ENCODE assay signal across 12 cellular contexts in genomic region chr9:128025756-128026155, GRCh38. TPM values are rescaled to one million over a fixed set of nuclear protein-coding genes. Genes with fewer than 3 reads are reported as not detected.
A peak's percentile ranks its signal among the peaks of the same experiment; 100 is the strongest.
DNase-seq lines count a peak whose midpoint lies in the region; ATAC-seq, FAIRE-seq and TF ChIP-seq lines count a peak whose summit lies in the region.
"Had no signal": no experiment of that assay in that cellular context is flagged by ENCODE, and none has a peak within 500 bp of the region (broad histone marks: within the 10 kb centered on the region; RNA-seq: fewer than 3 reads in every experiment).

No MANE protein-coding gene starts in this region.

- H3K4me1 ChIP-seq in DND-41 (ENCODE audit: insufficient read depth, low read length) (peaks cover 43% of the 10 kb centered on the region), OCI-LY3 (ENCODE audit: low read length) (peaks cover 35% of the 10 kb centered on the region), trophoblast cell (ENCODE audit: control insufficient read depth in 1 of 2, insufficient read depth in 2 of 2, low read length in 2 of 2) (peaks cover 4% of the 10 kb centered on the region in 2 experiments)

- no peak overlapping the region for H3K14ac ChIP-seq in trophoblast cell (ENCODE audit: low read length)

- H3K79me2 ChIP-seq in DND-41 (ENCODE audit: insufficient read depth, low read length), result no peaks in the 10 kb centered on the region
- no peaks in the 10 kb centered on the region for H3K79me2 ChIP-seq in OCI-LY3 (ENCODE audit: low read length)
- H3K79me2 ChIP-seq in trophoblast cell (ENCODE audit: control insufficient read depth, insufficient read depth, low read length, poor library complexity), result no peaks in the 10 kb centered on the region

- peaks cover 79% of the 10 kb centered on the region for H3K4me1 Mint-ChIP-seq in activated naive CD8-positive, alpha-beta T cell treated with anti-CD3 and anti-CD28 coated beads, Interleukin-2, amount 10 ng/mL, durations not matched to agents 7 days and 5 days

- H3K4me3 ChIP-seq in DND-41 (ENCODE audit: low read depth in 1 of 2, low read length in 2 of 2) (no peak overlapping the region), OCI-LY3 (ENCODE audit: low read length) (peak overlapping the region; percentile 54), trophoblast cell (ENCODE audit: low read depth, low read length) (no peak overlapping the region)
- H3K4me3 ChIP-seq: cardiac muscle cell, SK-N-MC had no signal

- H4K20me1 ChIP-seq in DND-41 (ENCODE audit: insufficient read depth, low read length) (no peaks in the 10 kb centered on the region), OCI-LY3 (ENCODE audit: insufficient read depth, low read length) (no peaks in the 10 kb centered on the region)

- H4K91ac ChIP-seq in trophoblast cell (ENCODE audit: low read depth, low read length), result no peak overlapping the region

- H3K27ac ChIP-seq in DND-41 (ENCODE audit: low read length) (peak overlapping the region; percentile 59), OCI-LY3 (ENCODE audit: low read length) (peak overlapping the region; percentile 27; the same call in 1 of the 2 replicates), trophoblast cell (ENCODE audit: low read depth, low read length) (no peak overlapping the region)
- H3K27ac ChIP-seq: cardiac muscle cell had no signal

- DNase-seq in DND-41, result no peak
- no peak for DNase-seq in activated naive CD8-positive, alpha-beta T cell treated with anti-CD3 and anti-CD28 coated beads, Interleukin-2, amount 10 ng/mL, durations not matched to agents 7 days and 5 days
- DNase-seq in trophoblast cell, result no peak
- no peak for DNase-seq in stimulated activated CD4-positive, alpha-beta T cell treated with anti-CD3 and anti-CD28 coated beads, Interleukin-4, amount 100 ng/mL, for 4 hours
- DNase-seq in H54 (ENCODE audit: insufficient read length, low spot score), result no peak
- DNase-seq: islet precursor cell, NCI-H1417, NCI-H2227 treated with DMSO at 0.1 percent for 48 hours had no signal

- H3K4me2 ChIP-seq in DND-41 (ENCODE audit: insufficient read depth, low read length) (peak overlapping the region; percentile 12; the same call in 1 of the 2 replicates), OCI-LY3 (ENCODE audit: low read length) (peak overlapping the region; percentile 68), trophoblast cell (ENCODE audit: low read length) (no peak overlapping the region)

- TF ChIP-seq CTCF in DND-41 (IDR thresholded peaks at IDR 0.05; ENCODE audit: borderline replicate concordance, extremely low read depth, low read length, poor library complexity, severe bottlenecking) (no peak), OCI-LY3 (IDR thresholded peaks at IDR 0.05; ENCODE audit: low read depth, low read length) (no peak)

- no peak overlapping the region for H3K23ac ChIP-seq in trophoblast cell (ENCODE audit: low read length)

- H3K27me3 Mint-ChIP-seq in activated naive CD8-positive, alpha-beta T cell treated with anti-CD3 and anti-CD28 coated beads, Interleukin-2, amount 10 ng/mL, durations not matched to agents 7 days and 5 days, result no peaks in the 10 kb centered on the region

- POLR2A ChIA-PET in activated naive CD8-positive, alpha-beta T cell treated with anti-CD3 and anti-CD28 coated beads, Interleukin-2, amount 10 ng/mL, durations not matched to agents 7 days and 5 days (lab: Charles Lee), result interaction anchor here (0.5 to 18.1 kb wide), 13 partner anchors 8 to 125 kb away, joined by 3 to 389 read pairs (median 6); partner anchors contain the start of genes EEIG1, NAIF1 and SLC25A25

- H3K9me3 Mint-ChIP-seq in activated naive CD8-positive, alpha-beta T cell treated with anti-CD3 and anti-CD28 coated beads, Interleukin-2, amount 10 ng/mL, durations not matched to agents 7 days and 5 days, result no peaks in the 10 kb centered on the region

- peak overlapping the region; percentile 11 for H2AK5ac ChIP-seq in trophoblast cell (ENCODE audit: low read length)

- no peak for TF ChIP-seq POLR2A in H54 (IDR thresholded peaks at IDR 0.05; ENCODE audit: low read depth, low read length)

- no peaks in the 10 kb centered on the region for H3K79me1 ChIP-seq in trophoblast cell (ENCODE audit: low read length)

- no peak overlapping the region for H4K8ac ChIP-seq in trophoblast cell (ENCODE audit: low read depth, low read length)

- H3K27ac Mint-ChIP-seq in activated naive CD8-positive, alpha-beta T cell treated with anti-CD3 and anti-CD28 coated beads, Interleukin-2, amount 10 ng/mL, durations not matched to agents 7 days and 5 days, result peak overlapping the region; percentile 96

- no peak overlapping the region for H2BK5ac ChIP-seq in trophoblast cell (ENCODE audit: low read depth, low read length, poor library complexity)

- no peak overlapping the region for H3K18ac ChIP-seq in trophoblast cell (ENCODE audit: low read length)

- H2BK120ac ChIP-seq in trophoblast cell (ENCODE audit: insufficient read depth, low read length, poor library complexity), result no peak overlapping the region

- H3K9me3 ChIP-seq in DND-41 (ENCODE audit: insufficient read depth, low read length, severe bottlenecking) (no peaks in the 10 kb centered on the region), OCI-LY3 (ENCODE audit: insufficient read depth, low read length) (no peaks in the 10 kb centered on the region), trophoblast cell (ENCODE audit: insufficient read depth, low read depth, low read length) (peaks cover 1% of the 10 kb centered on the region)

- ATAC-seq in DND-41 (ENCODE audit: insufficient read depth, low read depth), result no peak
- peak; percentile 0 for ATAC-seq in activated naive CD8-positive, alpha-beta T cell treated with anti-CD3 and anti-CD28 coated beads, Interleukin-2, amount 10 ng/mL, durations not matched to agents 7 days and 5 days (ENCODE audit: low read depth)
- ATAC-seq in GM18520 (IDR thresholded peaks at IDR 0.05; ENCODE audit: unreplicated experiment), result no peak

- no peak overlapping the region for H3K4ac ChIP-seq in trophoblast cell (ENCODE audit: low read depth, low read length)

- H4K12ac ChIP-seq in trophoblast cell (ENCODE audit: low read depth, low read length), result no peak overlapping the region

- H3K27me3 ChIP-seq in DND-41 (ENCODE audit: insufficient read depth, low read length, poor library complexity), result no peaks in the 10 kb centered on the region
- H3K27me3 ChIP-seq in OCI-LY3 (ENCODE audit: low read depth, low read length), result no peaks in the 10 kb centered on the region
- H3K27me3 ChIP-seq in trophoblast cell (ENCODE audit: insufficient read depth, low read length), result no peaks in the 10 kb centered on the region
- H3K27me3 ChIP-seq: cardiac muscle cell had no signal

- H2BK12ac ChIP-seq in trophoblast cell (ENCODE audit: low read length), result peak overlapping the region; percentile 0

- H3K4me3 Mint-ChIP-seq in activated naive CD8-positive, alpha-beta T cell treated with anti-CD3 and anti-CD28 coated beads, Interleukin-2, amount 10 ng/mL, durations not matched to agents 7 days and 5 days, result peak overlapping the region; percentile 79

- H3K36me3 Mint-ChIP-seq in activated naive CD8-positive, alpha-beta T cell treated with anti-CD3 and anti-CD28 coated beads, Interleukin-2, amount 10 ng/mL, durations not matched to agents 7 days and 5 days, result no peaks in the 10 kb centered on the region

- H3K36me3 ChIP-seq in DND-41 (ENCODE audit: insufficient read depth, low read length) (no peaks in the 10 kb centered on the region), OCI-LY3 (replicated peaks; ENCODE audit: low read depth, low read length) (no peaks in the 10 kb centered on the region), trophoblast cell (ENCODE audit: control insufficient read depth in 1 of 2, insufficient read depth in 2 of 2, low read length in 2 of 2) (no peaks in the 10 kb centered on the region)
- H3K36me3 ChIP-seq: cardiac muscle cell had no signal

- H2AFZ ChIP-seq in DND-41 (ENCODE audit: low read depth, low read length) (0 out of 2 replicates have a peak overlapping the region, but pooled peaks have one; percentile 47), OCI-LY3 (ENCODE audit: low read depth, low read length) (0 out of 2 replicates have a peak overlapping the region, but pooled peaks have one; percentile 58), trophoblast cell (ENCODE audit: insufficient read depth, low read length, poor library complexity) (no peak overlapping the region)

- H3K9ac ChIP-seq in DND-41 (ENCODE audit: low read depth, low read length), result no peak overlapping the region
- H3K9ac ChIP-seq in OCI-LY3 (ENCODE audit: low read length), result peak overlapping the region; percentile 19; the same call in 1 of the 2 replicates
- no peak overlapping the region for H3K9ac ChIP-seq in trophoblast cell (ENCODE audit: low read length)

- FAIRE-seq in H54 (lab: Jason Lieb, UNC), result no peak

- WGBS in trophoblast cell (ENCODE audit: extremely low coverage, insufficient coverage, insufficient read length), result no CpG with 5 or more reads among the region's 5 CpGs

RNA-seq across cellular contexts. Expression of gene NAIF1, which starts 41.4 kb away (rescaled TPM):
- total RNA-seq in activated naive CD8-positive, alpha-beta T cell treated with anti-CD3 and anti-CD28 coated beads, Interleukin-2, amount 10 ng/mL, durations not matched to agents 7 days and 5 days, result 10 to 100 TPM; 11.8 to 13.2 TPM
- polyA plus RNA-seq in trophoblast cell (2013), result 6.6 and 7.1 TPM in 2 replicates

RNA-seq across cellular contexts. Expression of gene SLC25A25, which starts 42.3 kb away (rescaled TPM):
- 10 to 100 TPM; 21.2 to 21.8 TPM for total RNA-seq in activated naive CD8-positive, alpha-beta T cell treated with anti-CD3 and anti-CD28 coated beads, Interleukin-2, amount 10 ng/mL, durations not matched to agents 7 days and 5 days
- polyA plus RNA-seq in trophoblast cell (2013), result 10.2 and 11.5 TPM in 2 replicates

RNA-seq across cellular contexts. Expression of gene EEIG1, which starts 45.0 kb away (rescaled TPM):
- total RNA-seq in activated naive CD8-positive, alpha-beta T cell treated with anti-CD3 and anti-CD28 coated beads, Interleukin-2, amount 10 ng/mL, durations not matched to agents 7 days and 5 days, result 100 to 1,000 TPM; 329 to 366 TPM
- 131 and 139 TPM in 2 replicates for polyA plus RNA-seq in trophoblast cell (2013)
